In the genomic region with DNA sequence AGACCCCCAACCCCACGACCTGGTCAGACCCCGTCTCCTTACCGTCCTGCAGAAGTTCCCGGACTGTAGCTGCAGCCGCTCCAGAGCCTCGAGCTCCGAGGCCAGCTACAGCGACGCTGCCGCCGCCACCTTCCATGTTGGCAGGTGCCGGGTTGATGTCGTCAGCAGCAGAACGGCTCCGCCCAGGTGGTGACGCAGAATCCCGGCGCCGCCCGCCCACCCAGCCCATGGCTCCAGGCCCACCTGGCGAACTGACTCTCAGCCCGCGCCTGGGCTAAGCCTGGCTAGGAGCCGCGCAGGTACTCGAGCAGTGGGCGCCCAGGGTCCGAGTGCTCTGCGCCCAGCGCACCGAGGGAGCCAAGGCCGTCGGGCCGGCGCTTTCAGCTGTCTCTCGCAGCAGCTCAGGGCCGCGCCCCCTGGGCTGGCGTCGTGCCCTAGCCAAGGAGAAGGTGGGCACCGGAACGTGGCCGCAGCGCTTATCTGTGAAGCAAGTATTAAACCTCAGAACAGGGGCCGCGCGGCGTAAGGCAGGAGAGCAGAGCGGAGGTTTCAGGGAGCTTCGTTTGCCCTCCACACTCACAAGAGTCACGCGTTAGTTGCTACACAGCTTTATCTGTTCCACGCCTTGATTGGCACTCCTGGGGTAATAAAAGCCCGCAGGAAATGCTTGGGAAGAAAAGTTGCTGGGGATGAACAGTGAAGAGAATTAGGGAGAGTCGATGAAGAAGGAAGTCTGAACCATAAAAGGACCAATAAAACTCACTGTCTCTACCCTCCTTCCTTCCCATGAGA, we compare ENCODE assay signal across 8 cellular contexts. TPM values are rescaled to one million over a fixed set of nuclear protein-coding genes. Genes with fewer than 3 reads are reported as not detected.
DNase-seq lines count a peak whose midpoint lies in the region; ATAC-seq, FAIRE-seq and TF ChIP-seq lines count a peak whose summit lies in the region.

A gene (minus strand): TSS at position 160 of the 792 bp plus-strand sequence. CDS start 24 bp downstream, at position 136.
A gene with protein sequence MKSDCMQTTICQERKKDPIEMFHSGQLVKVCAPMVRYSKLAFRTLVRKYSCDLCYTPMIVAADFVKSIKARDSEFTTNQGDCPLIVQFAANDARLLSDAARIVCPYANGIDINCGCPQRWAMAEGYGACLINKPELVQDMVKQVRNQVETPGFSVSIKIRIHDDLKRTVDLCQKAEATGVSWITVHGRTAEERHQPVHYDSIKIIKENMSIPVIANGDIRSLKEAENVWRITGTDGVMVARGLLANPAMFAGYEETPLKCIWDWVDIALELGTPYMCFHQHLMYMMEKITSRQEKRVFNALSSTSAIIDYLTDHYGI (plus strand): TSS at position 211 of the 792 bp plus-strand sequence. CDS start 3,100 bp downstream, outside the sequence.

- H3K23ac ChIP-seq in H1 (ENCODE audit: insufficient read length) = no peak within 1 kb of the TSS

- H2AFZ ChIP-seq in H1 (ENCODE audit: low read length) = peak within 1 kb of the TSS; percentile 96; the same call in 1 of the 2 replicates

- no peak within 1 kb of the TSS for H2AK5ac ChIP-seq in H1 (ENCODE audit: low read depth, low read length)

- peak within 1 kb of the TSS; percentile 78 to 96 (median 86) for H3K4me3 Mint-ChIP-seq in CD8-positive, alpha-beta memory T cell
- H3K4me3 Mint-ChIP-seq in activated CD8-positive, alpha-beta memory T cell treated with anti-CD3 and anti-CD28 coated beads, Interleukin-2, amount 10 ng/mL, durations not matched to agents 7 days and 5 days = peak within 1 kb of the TSS; percentile 79

- TF ChIP-seq EP300 in H1 (IDR thresholded peaks at IDR 0.05; ENCODE audit: borderline replicate concordance in 1 of 2, low read depth in 2 of 2, low read length in 2 of 2) = no peak

- WGBS in H1 (ENCODE audit: extremely low coverage in 1 of 2, insufficient coverage in 1 of 2, insufficient read length in 1 of 2, insufficient replicate concordance in 2 of 2, low coverage in 1 of 2, low lambda C conversion rate in 2 of 2, missing lambda C conversion rate in 1 of 2), 2 experiments = 1% methylated on average over 38 of the region's 55 CpGs; no CpG with 5 or more reads in 1 of the 2 experiments

- H3K9me3 Mint-ChIP-seq in CD8-positive, alpha-beta memory T cell = no peaks in the 10 kb centered on the region
- no peaks in the 10 kb centered on the region for H3K9me3 Mint-ChIP-seq in activated CD8-positive, alpha-beta memory T cell treated with anti-CD3 and anti-CD28 coated beads, Interleukin-2, amount 10 ng/mL, durations not matched to agents 7 days and 5 days (ENCODE audit: low read depth)

- H3K36me3 ChIP-seq in CD8-positive, alpha-beta memory T cell (ENCODE audit: insufficient read depth, low read length) = no peaks in the 10 kb centered on the region
- peaks cover 0 to 2% (median under 1%) of the 10 kb centered on the region in 4 experiments; a peak in 2 of 8 replicates for H3K36me3 ChIP-seq in H1 (ENCODE audit: control insufficient read depth in 2 of 4, insufficient read depth in 4 of 4, low read length in 3 of 4)

- peak within 1 kb of the TSS; percentile 44 for H4K91ac ChIP-seq in H1 (replicated peaks; ENCODE audit: insufficient read length, low read length)

- H2BK20ac ChIP-seq in H1 (ENCODE audit: low read length) = no peak within 1 kb of the TSS

- no peaks in the 10 kb centered on the region for H3K9me3 ChIP-seq in CD8-positive, alpha-beta memory T cell (ENCODE audit: low read length)
- no peaks in the 10 kb centered on the region for H3K9me3 ChIP-seq in H1 (ENCODE audit: insufficient read depth in 2 of 2, low read depth in 1 of 2, low read length in 1 of 2)

- H2BK5ac ChIP-seq in H1 (ENCODE audit: low read depth, low read length) = peak within 1 kb of the TSS; percentile 76

- peak within 1 kb of the TSS; percentile 90 to 94 (median 94) for H3K9ac ChIP-seq in H1 (replicated peaks in 1 of 4; ENCODE audit: extremely low read depth in 1 of 4, low read depth in 3 of 4, low read length in 3 of 4)

- peak within 1 kb of the TSS; percentile 57 for H3K4ac ChIP-seq in H1 (replicated peaks; ENCODE audit: insufficient read length, low read depth, low read length)

- no peak within 1 kb of the TSS for H2BK15ac ChIP-seq in H1 (ENCODE audit: low read length)

- FAIRE-seq in H1 (lab: Jason Lieb, UNC) = no peak

- H4K8ac ChIP-seq in H1 (ENCODE audit: extremely low read depth, insufficient read depth, low read length) = peak within 1 kb of the TSS; percentile 99

- H3K27ac Mint-ChIP-seq in CD8-positive, alpha-beta memory T cell = peak within 1 kb of the TSS; percentile 91 to 98 (median 94)
- H3K27ac Mint-ChIP-seq in activated CD8-positive, alpha-beta memory T cell treated with anti-CD3 and anti-CD28 coated beads, Interleukin-2, amount 10 ng/mL, durations not matched to agents 7 days and 5 days = peak within 1 kb of the TSS; percentile 91

- H3K4me1 ChIP-seq in CD8-positive, alpha-beta memory T cell (ENCODE audit: insufficient read depth, low read length) = peaks cover 49% of the 10 kb centered on the region
- peaks cover 0 to 3% (median 0%) of the 10 kb centered on the region in 4 experiments; a peak in 2 of 7 replicates for H3K4me1 ChIP-seq in H1 (replicated peaks in 1 of 4; ENCODE audit: control insufficient read depth in 3 of 4, insufficient read depth in 4 of 4, low read length in 3 of 4)

- peak; percentile 75 to 96 for TF ChIP-seq POLR2A in H1 (IDR thresholded peaks at IDR 0.05; ENCODE audit: control extremely low read depth in 1 of 2, low read depth in 2 of 2, low read length in 2 of 2)

- CTCF ChIA-PET in CD8-positive, alpha-beta memory T cell (lab: Charles Lee) = interaction anchor here (1.2 to 1.4 kb wide), 4 partner anchors 13 to 315 kb away, joined by 3 to 5 read pairs (median 4); no protein-coding TSS in a partner anchor
- CTCF ChIA-PET in activated CD8-positive, alpha-beta memory T cell treated with anti-CD3 and anti-CD28 coated beads, Interleukin-2, amount 10 ng/mL, durations not matched to agents 7 days and 5 days (lab: Charles Lee) = interaction anchor here (1.0 to 2.4 kb wide), 7 partner anchors 9 to 181 kb away, joined by 3 to 12 read pairs (median 3); a partner anchor contains a TSS
- CTCF ChIA-PET in H1 (lab: Charles Lee; ENCODE audit: partially characterized antibody) = interaction anchor here (0.8 to 1.0 kb wide), 3 partner anchors 16 to 163 kb away, joined by 3 to 6 read pairs (median 3); no protein-coding TSS in a partner anchor

- no peak within 1 kb of the TSS for H2BK12ac ChIP-seq in H1 (ENCODE audit: low read depth, low read length)

- H3K4me3 ChIP-seq in CD8-positive, alpha-beta memory T cell (ENCODE audit: low read length) = peak within 1 kb of the TSS; percentile 77
- H3K4me3 ChIP-seq in H1 (ENCODE audit: extremely low read depth in 1 of 4, insufficient read depth in 2 of 4, low read depth in 3 of 4, low read length in 4 of 4) = peak within 1 kb of the TSS; percentile 80 to 99 (median 94)

- H3K4me2 ChIP-seq in H1 (ENCODE audit: insufficient read depth in 1 of 2, low read depth in 2 of 2, low read length in 2 of 2) = peak within 1 kb of the TSS; percentile 72 to 79

- ATAC-seq in GM19452 (IDR thresholded peaks at IDR 0.05; ENCODE audit: unreplicated experiment) = peak; percentile 97
- ATAC-seq in HG03571 (IDR thresholded peaks at IDR 0.05; ENCODE audit: unreplicated experiment) = peak; percentile 94
- ATAC-seq in activated CD8-positive, alpha-beta memory T cell treated with anti-CD3 and anti-CD28 coated beads, Interleukin-2, amount 10 ng/mL, durations not matched to agents 7 days and 5 days = peak; percentile 90

- H3K36me3 Mint-ChIP-seq in CD8-positive, alpha-beta memory T cell = peaks cover 0 to 18% (median 0%) of the 10 kb centered on the region in 3 donors
- H3K36me3 Mint-ChIP-seq in activated CD8-positive, alpha-beta memory T cell treated with anti-CD3 and anti-CD28 coated beads, Interleukin-2, amount 10 ng/mL, durations not matched to agents 7 days and 5 days = peaks cover 14% of the 10 kb centered on the region

- POLR2A ChIA-PET in CD8-positive, alpha-beta memory T cell (lab: Charles Lee) = interaction anchor here (0.6 to 2.7 kb wide), 6 partner anchors 16 to 699 kb away, joined by 3 to 22 read pairs (median 6); a partner anchor contains a TSS
- POLR2A ChIA-PET in H1 (lab: Charles Lee; ENCODE audit: partially characterized antibody) = interaction anchor here (0.9 to 2.9 kb wide), 16 partner anchors 8 to 179 kb away, joined by 3 to 21 read pairs (median 4); a partner anchor contains a TSS

- H3K23me2 ChIP-seq in H1 (ENCODE audit: low read depth, low read length) = peaks cover 3% of the 10 kb centered on the region; the same call in 1 of the 2 replicates

- H3K4me1 Mint-ChIP-seq in CD8-positive, alpha-beta memory T cell = peaks cover 54 to 66% (median 62%) of the 10 kb centered on the region in 3 donors
- peaks cover 61% of the 10 kb centered on the region for H3K4me1 Mint-ChIP-seq in activated CD8-positive, alpha-beta memory T cell treated with anti-CD3 and anti-CD28 coated beads, Interleukin-2, amount 10 ng/mL, durations not matched to agents 7 days and 5 days

- peak within 1 kb of the TSS; percentile 97 for H3K18ac ChIP-seq in H1 (ENCODE audit: extremely low read depth, low read length)

- no peak within 1 kb of the TSS for H3K14ac ChIP-seq in H1 (ENCODE audit: insufficient read length)

- H3K27me3 ChIP-seq in CD8-positive, alpha-beta memory T cell (ENCODE audit: insufficient read depth, low read length, poor library complexity, severe bottlenecking) = no peaks in the 10 kb centered on the region
- H3K27me3 ChIP-seq in H1 (replicated peaks in 1 of 4; ENCODE audit: control insufficient read depth in 3 of 4, extremely low read depth in 1 of 4, insufficient read depth in 3 of 4, low read length in 3 of 4) = no peaks in the 10 kb centered on the region

- TF ChIP-seq CTCF in H1 (IDR thresholded peaks at IDR 0.05; ENCODE audit: control extremely low read depth in 1 of 3, insufficient read depth in 1 of 3, low read depth in 1 of 3, low read length in 3 of 3) = no peak

- H4K5ac ChIP-seq in H1 (ENCODE audit: insufficient read length, low read depth, low read length) = peak within 1 kb of the TSS; percentile 90

- peaks cover 0 to 56% of the 10 kb centered on the region in 2 experiments; a peak in 3 of 4 replicates for H3K79me2 ChIP-seq in H1 (ENCODE audit: control insufficient read depth in 1 of 2, insufficient read depth in 2 of 2, low read length in 2 of 2)

- peaks cover 3% of the 10 kb centered on the region; the same call in 1 of the 2 replicates for H3K79me1 ChIP-seq in H1 (ENCODE audit: low read depth, low read length)

- peak; percentile 79 to 88 (median 82) for DNase-seq in CD8-positive, alpha-beta memory T cell
- DNase-seq in NK-92 (lab: John Stamatoyannopoulos, UW; ENCODE audit: unreplicated experiment) = peak; percentile 26
- peak; percentile 90 for DNase-seq in activated CD8-positive, alpha-beta memory T cell treated with anti-CD3 and anti-CD28 coated beads, Interleukin-2, amount 10 ng/mL, durations not matched to agents 7 days and 5 days
- DNase-seq in H1 (ENCODE audit: low read depth in 1 of 2, low spot score in 2 of 2) = peak; percentile 50 to 92
- peak; percentile 92 for DNase-seq in mesenteric fat pad (ENCODE audit: low spot score)
- DNase-seq in stimulated activated CD8-positive, alpha-beta memory T cell treated with anti-CD3 and anti-CD28 coated beads, Interleukin-15, amount 100 ng/mL, for 24 hours (ENCODE audit: low read depth) = peak; percentile 69

- TF ChIP-seq RAD21 in H1 (IDR thresholded peaks at IDR 0.05 in 1 of 2, conservative IDR thresholded peaks at IDR 0.05 in 1 of 2; ENCODE audit: low read depth in 2 of 2, low read length in 2 of 2) = no peak

- peak within 1 kb of the TSS; percentile 92 for H3K27ac ChIP-seq in CD8-positive, alpha-beta memory T cell (ENCODE audit: low read depth, low read length)
- peak within 1 kb of the TSS; percentile 97 for H3K27ac ChIP-seq in H1 (ENCODE audit: low read depth, low read length)

- peaks cover 0 to 3% of the 10 kb centered on the region in 2 experiments for H4K20me1 ChIP-seq in H1 (replicated peaks in 1 of 2; ENCODE audit: control insufficient read depth in 1 of 2, insufficient read depth in 2 of 2, low read length in 2 of 2)

- H2BK120ac ChIP-seq in H1 (replicated peaks; ENCODE audit: low read depth, low read length) = no peak within 1 kb of the TSS

- no peaks in the 10 kb centered on the region for H3K27me3 Mint-ChIP-seq in CD8-positive, alpha-beta memory T cell
- no peaks in the 10 kb centered on the region for H3K27me3 Mint-ChIP-seq in activated CD8-positive, alpha-beta memory T cell treated with anti-CD3 and anti-CD28 coated beads, Interleukin-2, amount 10 ng/mL, durations not matched to agents 7 days and 5 days

- peak within 1 kb of the TSS; percentile 86 for H3K56ac ChIP-seq in H1 (replicated peaks; ENCODE audit: insufficient read length, low read depth, low read length)

RNA-seq across cellular contexts. Expression of the first gene that starts in this region (rescaled TPM):
- total RNA-seq in CD8-positive, alpha-beta memory T cell = 10 to 100 TPM; 29.2 to 38.9 TPM
- 39.4 TPM for polyA plus RNA-seq in CD8-positive, alpha-beta memory T cell
- 10 to 100 TPM; 37.1 to 44.6 TPM for total RNA-seq in activated CD8-positive, alpha-beta memory T cell treated with anti-CD3 and anti-CD28 coated beads, Interleukin-2, amount 10 ng/mL, durations not matched to agents 7 days and 5 days
- total RNA-seq in H1 (2021; fragmentation: NEBNext Ultra II Directional; extraction: Animal tissue kit (Norgen Biotek cat#: 25700)) = 18.1 and 28.1 TPM in 2 replicates
- 6.5 and 10.5 TPM in 2 replicates for polyA plus RNA-seq in H1 (2011; rRNA removed)
- 10.3 TPM for polyA plus RNA-seq in H1 (2011; cell fraction: cytosol; rRNA removed)
- polyA plus RNA-seq in H1 (2011; cell fraction: nucleus; rRNA removed) = 7.6 TPM
- polyA plus RNA-seq in H1 (2012, experiment 1 of 2) = 12.5 to 16.2 TPM (median 13.7 TPM) in 4 replicates
- polyA plus RNA-seq in H1 (2012, experiment 2 of 2) = 1.0 TPM
- 7.9 TPM for polyA plus RNA-seq in H1 (2013, experiment 1 of 2)
- polyA plus RNA-seq in H1 (2013, experiment 2 of 2) = 7.9 TPM
- 40.5 and 51.3 TPM in 2 replicates for polyA minus RNA-seq in H1 (2011; rRNA and poly(A)+ RNA removed)
- 14.1 TPM for polyA minus RNA-seq in H1 (2011; cell fraction: cytosol; rRNA and poly(A)+ RNA removed)
- polyA minus RNA-seq in H1 (2011; cell fraction: nucleus; rRNA and poly(A)+ RNA removed) = 74.2 TPM
- 51.6 TPM for total RNA-seq in mesenteric fat pad

RNA-seq across cellular contexts. Expression of the second gene that starts in this region (rescaled TPM):
- total RNA-seq in CD8-positive, alpha-beta memory T cell = 10 to 100 TPM; 11.6 TPM
- 6.6 TPM for polyA plus RNA-seq in CD8-positive, alpha-beta memory T cell
- 10 to 100 TPM in 1 of 2 experiments, 1 to 10 TPM in 1; 9.3 to 10.2 TPM for total RNA-seq in activated CD8-positive, alpha-beta memory T cell treated with anti-CD3 and anti-CD28 coated beads, Interleukin-2, amount 10 ng/mL, durations not matched to agents 7 days and 5 days
- total RNA-seq in H1 (2021; fragmentation: NEBNext Ultra II Directional; extraction: Animal tissue kit (Norgen Biotek cat#: 25700)) = 11.1 and 11.5 TPM in 2 replicates
- 4.6 and 6.1 TPM in 2 replicates for polyA plus RNA-seq in H1 (2011; rRNA removed)
- polyA plus RNA-seq in H1 (2011; cell fraction: cytosol; rRNA removed) = 8.4 TPM
- polyA plus RNA-seq in H1 (2011; cell fraction: nucleus; rRNA removed) = 5.5 TPM
- polyA plus RNA-seq in H1 (2012, experiment 1 of 2) = 6.8 to 14.2 TPM (median 7.6 TPM) in 4 replicates
- 1.0 TPM for polyA plus RNA-seq in H1 (2012, experiment 2 of 2)
- polyA plus RNA-seq in H1 (2013, experiment 1 of 2) = 8.0 TPM
- polyA plus RNA-seq in H1 (2013, experiment 2 of 2) = 7.4 TPM
- 7.3 and 7.6 TPM in 2 replicates for polyA minus RNA-seq in H1 (2011; rRNA and poly(A)+ RNA removed)
- 5.4 TPM for polyA minus RNA-seq in H1 (2011; cell fraction: cytosol; rRNA and poly(A)+ RNA removed)
- polyA minus RNA-seq in H1 (2011; cell fraction: nucleus; rRNA and poly(A)+ RNA removed) = 20.9 TPM
- 4.3 TPM for total RNA-seq in mesenteric fat pad

Comparison
In these comparisons a context has a peak if more than half of its experiments do, and no peak if none do; other contexts are left out.
1. Peak in every context shown above with its lines: DNase-seq, ATAC-seq, H3K4me3 ChIP-seq and H3K27ac ChIP-seq.
2. DNase-seq: peak in every context shown above with its lines; median percentile 92 in mesenteric fat pad; 90 in activated CD8-positive, alpha-beta memory T cell treated with anti-CD3 and anti-CD28 coated beads, Interleukin-2, amount 10 ng/mL, durations not matched to agents 7 days and 5 days; 82 in CD8-positive, alpha-beta memory T cell; 71 in H1; 69 in stimulated activated CD8-positive, alpha-beta memory T cell treated with anti-CD3 and anti-CD28 coated beads, Interleukin-15, amount 100 ng/mL, for 24 hours; 26 in NK-92.